ENCODE assay signal across 17 cellular contexts in the genomic region with DNA sequence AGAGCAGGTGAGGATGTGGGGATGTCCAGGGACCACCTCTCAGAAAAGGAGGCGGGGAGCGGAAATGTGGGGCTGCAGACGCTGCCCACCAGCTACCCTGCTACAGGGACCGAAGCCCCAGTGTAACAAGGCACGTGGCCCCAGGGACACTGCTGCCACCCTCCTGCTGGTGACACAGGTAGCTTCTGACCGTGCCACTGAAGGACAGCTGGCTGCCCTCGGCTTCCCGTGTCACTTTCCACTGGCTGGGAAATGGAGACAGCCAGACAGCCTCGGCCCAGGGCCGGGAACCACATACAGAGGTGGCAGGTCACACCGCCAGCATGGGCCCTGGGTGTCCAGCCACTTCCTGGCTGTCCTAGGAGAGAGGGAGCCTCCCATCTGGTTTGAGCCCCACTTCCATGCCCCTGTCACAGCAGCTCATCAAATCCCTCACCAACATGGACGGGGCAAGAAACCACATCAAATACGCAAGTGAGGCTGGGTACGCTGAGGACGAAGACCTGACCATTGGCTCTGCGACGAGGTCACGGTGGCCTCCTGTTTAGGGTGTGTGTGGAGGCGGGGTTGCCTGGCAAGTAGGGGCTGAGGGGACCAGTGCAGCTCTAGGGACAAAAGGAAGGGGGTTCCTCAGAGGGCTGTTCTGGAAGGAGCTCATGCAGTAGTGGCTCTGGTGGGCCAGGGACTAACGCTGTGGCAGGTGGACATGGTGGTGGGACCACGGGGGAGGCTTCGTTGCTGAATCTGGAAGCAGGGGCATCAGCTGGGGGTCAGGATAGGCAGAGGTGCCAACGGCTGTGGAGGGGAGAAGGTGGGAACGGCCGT.
"Had no signal": no experiment of that assay in that cellular context is flagged by ENCODE, and none has a peak within 500 bp of the region (broad histone marks: within the 10 kb centered on the region; RNA-seq: fewer than 3 reads in every experiment).

No MANE protein-coding gene starts in this region.

- H3K4me3 ChIP-seq: sigmoid colon, tibial nerve, vagina had no signal

- H3K9me3 ChIP-seq: heart left ventricle, sigmoid colon, tibial nerve, vagina had no signal

- H3K27me3 ChIP-seq: heart left ventricle, sigmoid colon, tibial nerve, vagina had no signal

- H3K27ac Mint-ChIP-seq: activated CD8-positive, alpha-beta memory T cell treated with anti-CD3 and anti-CD28 coated beads, Interleukin-2, amount 10 ng/mL, durations not matched to agents 7 days and 5 days; natural killer cell had no signal

- H3K27me3 Mint-ChIP-seq: activated CD8-positive, alpha-beta memory T cell treated with anti-CD3 and anti-CD28 coated beads, Interleukin-2, amount 10 ng/mL, durations not matched to agents 7 days and 5 days; effector memory CD8-positive, alpha-beta T cell had no signal

- FAIRE-seq: frontal cortex had no signal

- H3K9me3 Mint-ChIP-seq: activated T-cell treated with anti-CD3 and anti-CD28 coated beads, Interleukin-2, amount 50 U/mL, for 4 hours; effector memory CD8-positive, alpha-beta T cell; natural killer cell had no signal

- ATAC-seq: activated CD8-positive, alpha-beta memory T cell treated with anti-CD3 and anti-CD28 coated beads, Interleukin-2, amount 10 ng/mL, durations not matched to agents 7 days and 5 days; activated T-cell treated with anti-CD3 and anti-CD28 coated beads, Interleukin-2, amount 50 U/mL, for 4 hours; effector memory CD8-positive, alpha-beta T cell; heart left ventricle; natural killer cell had no signal

- H3K4me3 Mint-ChIP-seq: activated CD8-positive, alpha-beta memory T cell treated with anti-CD3 and anti-CD28 coated beads, Interleukin-2, amount 10 ng/mL, durations not matched to agents 7 days and 5 days; activated T-cell treated with anti-CD3 and anti-CD28 coated beads, Interleukin-2, amount 50 U/mL, for 4 hours; effector memory CD8-positive, alpha-beta T cell; natural killer cell had no signal

- H3K36me3 Mint-ChIP-seq: natural killer cell had no signal

- H3K27ac ChIP-seq: epithelial cell of prostate, sigmoid colon, tibial nerve, vagina had no signal

- DNase-seq: activated CD4-positive, alpha-beta T cell treated with anti-CD3 and anti-CD28 coated beads, Interleukin-2, amount 50 U/mL, for 4 hours; activated CD4-positive, CD25-positive, alpha-beta regulatory T cell treated with anti-CD3 and anti-CD28 coated beads, Interleukin-2, amount 50 U/mL, for 72 hours; activated CD8-positive, alpha-beta memory T cell treated with anti-CD3 and anti-CD28 coated beads, Interleukin-2, amount 10 ng/mL, durations not matched to agents 7 days and 5 days; activated T-cell treated with anti-CD3 and anti-CD28 coated beads, Interleukin-2, amount 50 U/mL, for 4 hours; anterior cingulate cortex; cerebellar nuclear complex; dermis blood vessel endothelial cell; effector memory CD8-positive, alpha-beta T cell; heart left ventricle; natural killer cell; nucleus accumbens; sigmoid colon; stimulated activated CD4-positive, alpha-beta T cell treated with anti-CD3 and anti-CD28 coated beads, Interleukin-1b, Interleukin-23, amount 100 ng/mL, for 48 hours had no signal
